Comparison of ENCODE assay signal across 1 cellular context in the genomic region with DNA sequence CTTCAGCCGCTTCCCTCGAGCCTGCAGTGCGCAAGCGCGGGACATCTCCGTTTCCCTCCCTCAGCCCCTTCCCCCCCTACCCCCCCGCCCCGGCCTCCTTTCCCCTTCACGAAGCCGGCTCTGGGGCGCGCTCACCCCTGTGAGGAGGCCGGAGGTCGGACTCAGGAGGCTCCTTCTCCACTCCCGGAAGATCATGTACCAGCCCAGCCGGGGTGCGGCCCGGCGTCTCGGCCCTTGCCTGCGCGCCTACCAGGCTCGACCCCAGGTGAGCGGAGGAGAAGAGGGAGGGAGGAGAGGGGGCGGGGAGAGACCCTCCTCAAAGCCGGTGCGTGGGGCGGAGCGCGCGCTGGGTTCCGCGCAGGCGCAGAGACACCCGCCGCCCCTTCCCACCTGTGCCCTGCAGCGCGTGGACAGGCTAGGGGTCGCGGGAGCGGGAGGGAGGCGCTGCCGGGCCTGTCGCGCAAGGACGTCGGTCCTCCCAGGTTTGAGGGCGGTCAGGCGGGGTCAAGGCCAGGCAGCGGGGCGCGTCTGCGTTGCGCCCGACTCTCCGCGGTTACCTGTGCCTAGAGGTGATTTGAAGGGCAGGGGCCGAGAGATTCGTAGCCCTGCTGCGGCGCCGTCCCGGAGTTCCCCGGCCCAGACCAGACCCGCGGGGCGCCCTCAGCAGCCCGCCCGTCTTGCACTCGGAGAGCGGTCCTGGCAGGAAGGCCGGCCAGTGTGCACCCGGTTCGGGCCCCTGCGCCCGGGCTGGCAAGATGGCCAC.
A peak's percentile ranks its signal among the peaks of the same experiment; 100 is the strongest.
TF ChIP-seq lines count a peak whose summit lies in the region.

A gene with protein sequence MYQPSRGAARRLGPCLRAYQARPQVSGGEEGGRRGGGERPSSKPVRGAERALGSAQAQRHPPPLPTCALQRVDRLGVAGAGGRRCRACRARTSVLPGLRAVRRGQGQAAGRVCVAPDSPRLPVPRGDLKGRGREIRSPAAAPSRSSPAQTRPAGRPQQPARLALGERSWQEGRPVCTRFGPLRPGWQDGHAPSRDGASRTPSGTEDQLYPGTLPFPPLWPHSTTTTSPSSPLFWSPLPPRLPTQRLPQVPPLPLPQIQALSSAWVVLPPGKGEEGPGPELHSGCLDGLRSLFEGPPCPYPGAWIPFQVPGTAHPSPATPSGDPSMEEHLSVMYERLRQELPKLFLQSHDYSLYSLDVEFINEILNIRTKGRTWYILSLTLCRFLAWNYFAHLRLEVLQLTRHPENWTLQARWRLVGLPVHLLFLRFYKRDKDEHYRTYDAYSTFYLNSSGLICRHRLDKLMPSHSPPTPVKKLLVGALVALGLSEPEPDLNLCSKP (plus strand): TSS at position 95 of the 763 bp plus-strand sequence. CDS start 99 bp downstream, at position 194.

TF ChIP-seq in WTC11, 78 proteins besides CTCF, POLR2A, EP300 and RAD21 (continued from another document):
- TF ChIP-seq HMGXB4 (CRISPR knock-in tag; IDR thresholded peaks at IDR 0.05) (peak; percentile 95), MXD4 (CRISPR knock-in tag; IDR thresholded peaks at IDR 0.05; ENCODE audit: borderline replicate concordance) (no peak), NR2C2 (CRISPR knock-in tag; IDR thresholded peaks at IDR 0.05) (0 out of 2 replicates have a peak, but pooled peaks have one; percentile 42), E2F4 (CRISPR knock-in tag; IDR thresholded peaks at IDR 0.05; ENCODE audit: borderline replicate concordance, low read depth) (0 out of 2 replicates have a peak, but pooled peaks have one; percentile 20), SMAD4 (CRISPR knock-in tag; IDR thresholded peaks at IDR 0.05) (no peak), ZNF671 (CRISPR knock-in tag; IDR thresholded peaks at IDR 0.05) (no peak), ELF4 (CRISPR knock-in tag; IDR thresholded peaks at IDR 0.05; ENCODE audit: low read depth) (0 out of 2 replicates have a peak, but pooled peaks have one; percentile 16)
- TF ChIP-seq, protein P1, sequence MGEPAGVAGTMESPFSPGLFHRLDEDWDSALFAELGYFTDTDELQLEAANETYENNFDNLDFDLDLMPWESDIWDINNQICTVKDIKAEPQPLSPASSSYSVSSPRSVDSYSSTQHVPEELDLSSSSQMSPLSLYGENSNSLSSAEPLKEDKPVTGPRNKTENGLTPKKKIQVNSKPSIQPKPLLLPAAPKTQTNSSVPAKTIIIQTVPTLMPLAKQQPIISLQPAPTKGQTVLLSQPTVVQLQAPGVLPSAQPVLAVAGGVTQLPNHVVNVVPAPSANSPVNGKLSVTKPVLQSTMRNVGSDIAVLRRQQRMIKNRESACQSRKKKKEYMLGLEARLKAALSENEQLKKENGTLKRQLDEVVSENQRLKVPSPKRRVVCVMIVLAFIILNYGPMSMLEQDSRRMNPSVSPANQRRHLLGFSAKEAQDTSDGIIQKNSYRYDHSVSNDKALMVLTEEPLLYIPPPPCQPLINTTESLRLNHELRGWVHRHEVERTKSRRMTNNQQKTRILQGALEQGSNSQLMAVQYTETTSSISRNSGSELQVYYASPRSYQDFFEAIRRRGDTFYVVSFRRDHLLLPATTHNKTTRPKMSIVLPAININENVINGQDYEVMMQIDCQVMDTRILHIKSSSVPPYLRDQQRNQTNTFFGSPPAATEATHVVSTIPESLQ (CRISPR knock-in tag; IDR thresholded peaks at IDR 0.05): no peak
